8 cellular contexts compared by ENCODE assay signal in the genomic region with DNA sequence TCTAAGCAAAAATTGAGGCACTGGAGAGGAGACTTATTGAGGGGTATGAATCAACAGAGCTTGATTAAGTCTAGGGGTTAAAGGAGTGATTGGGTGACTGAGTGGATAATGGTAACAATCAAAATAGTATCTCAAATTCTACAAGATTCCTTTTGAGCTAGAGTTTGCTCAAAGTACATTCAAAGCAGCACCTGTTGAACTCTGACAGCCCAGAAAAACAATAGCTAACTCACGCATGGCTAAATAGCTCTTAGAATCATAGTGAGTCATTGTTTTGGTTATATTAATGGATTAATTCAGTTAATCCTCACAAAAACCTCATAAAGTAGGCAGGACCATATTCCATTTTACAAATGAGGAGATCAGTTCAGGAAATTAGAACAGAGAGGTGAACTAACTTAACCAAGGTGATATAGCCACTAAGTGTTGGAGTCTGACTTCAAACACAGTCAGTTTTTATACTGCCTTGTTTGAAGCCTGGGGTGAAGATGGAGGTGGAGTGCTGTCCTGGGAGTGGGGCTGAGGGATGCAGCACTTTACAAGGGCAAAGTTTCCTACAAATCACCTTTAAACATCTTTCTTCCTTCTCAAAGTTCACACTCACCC. TPM values are rescaled to one million over a fixed set of nuclear protein-coding genes. Genes with fewer than 3 reads are reported as not detected.
DNase-seq lines count a peak whose midpoint lies in the region; ATAC-seq and TF ChIP-seq lines count a peak whose summit lies in the region.

No MANE protein-coding gene starts in this region.

- peaks cover 14% of the 10 kb centered on the region for H3K4me1 Mint-ChIP-seq in activated CD4-positive, alpha-beta T cell treated with anti-CD3 and anti-CD28 coated beads for 36 hours
- H3K4me1 Mint-ChIP-seq in T-helper 17 cell (peaks cover 12% of the 10 kb centered on the region), nephron (no peaks in the 10 kb centered on the region)

- H3K27ac Mint-ChIP-seq in activated CD4-positive, alpha-beta T cell treated with anti-CD3 and anti-CD28 coated beads for 36 hours = peak overlapping the region; percentile 89
- H3K27ac Mint-ChIP-seq in T-helper 17 cell (peak overlapping the region; percentile 87), nephron (peak overlapping the region; percentile 17 to 46 (median 22))

- no peaks in the 10 kb centered on the region for H3K9me3 Mint-ChIP-seq in activated CD4-positive, alpha-beta T cell treated with anti-CD3 and anti-CD28 coated beads for 36 hours (ENCODE audit: low read depth)
- H3K9me3 Mint-ChIP-seq in nephron = no peaks in the 10 kb centered on the region

- TF ChIP-seq POLR2A in lower leg skin (IDR thresholded peaks at IDR 0.05) = no peak

- H3K4me3 ChIP-seq in lower leg skin (ENCODE audit: low read depth, poor library complexity, severe bottlenecking) = no peak overlapping the region

- ATAC-seq in activated CD4-positive, alpha-beta T cell treated with anti-CD3 and anti-CD28 coated beads for 36 hours = peak; percentile 56
- ATAC-seq in HG02943 (IDR thresholded peaks at IDR 0.05; ENCODE audit: low read depth, unreplicated experiment) (peak; percentile 40), T-helper 17 cell (peak; percentile 61)

- TF ChIP-seq CTCF in nephron (IDR thresholded peaks at IDR 0.05; ENCODE audit: unreplicated experiment in 3 of 3) = no peak
- TF ChIP-seq CTCF in lower leg skin (IDR thresholded peaks at IDR 0.05) = no peak

- no peak for DNase-seq in activated CD4-positive, alpha-beta T cell treated with anti-CD3 and anti-CD28 coated beads for 36 hours
- DNase-seq in activated CD4-positive, alpha-beta T cell treated with anti-CD3 and anti-CD28 coated beads, Interleukin-2, amount 50 U/mL, for 1 hour = no peak
- DNase-seq in T-helper 17 cell (no peak), NCI-H526 treated with DMSO at 0.1 percent for 48 hours (lab: John Stamatoyannopoulos, UW) (no peak), NK-92 (lab: John Stamatoyannopoulos, UW; ENCODE audit: unreplicated experiment) (no peak), lower leg skin (ENCODE audit: low spot score in 2 of 2) (no peak)

- intact Hi-C loops in activated CD4-positive, alpha-beta T cell treated with anti-CD3 and anti-CD28 coated beads for 36 hours (cut with DNase I, micrococcal nuclease) = loop anchor here in 1 of 2 experiments (2.0 kb wide), 1 partner anchor 35 kb away; the partner anchor contains the start of gene PPM1K
- intact Hi-C loops in lower leg skin (cut with DNase I; ENCODE audit: low total_unique reads) = no loop called here

- CTCF ChIA-PET in activated CD4-positive, alpha-beta T cell treated with anti-CD3 and anti-CD28 coated beads for 36 hours (lab: Charles Lee) = interaction anchor here (0.6 to 1.1 kb wide), 5 partner anchors 14 to 195 kb away, joined by 3 to 6 read pairs (median 3); no protein-coding TSS in a partner anchor

- H3K9me3 ChIP-seq in T-helper 17 cell (ENCODE audit: control insufficient read depth, low read length, poor library complexity, severe bottlenecking) = no peaks in the 10 kb centered on the region

- 59 to 84% methylated on average over 1 of the region's 1 CpG for WGBS in lower leg skin, 2 donors

- no peaks in the 10 kb centered on the region for H3K36me3 Mint-ChIP-seq in activated CD4-positive, alpha-beta T cell treated with anti-CD3 and anti-CD28 coated beads for 36 hours (ENCODE audit: low read depth)
- H3K36me3 Mint-ChIP-seq in T-helper 17 cell (ENCODE audit: low read depth) (no peaks in the 10 kb centered on the region), nephron (ENCODE audit: low read depth) (no peaks in the 10 kb centered on the region)

- H3K27me3 Mint-ChIP-seq in activated CD4-positive, alpha-beta T cell treated with anti-CD3 and anti-CD28 coated beads for 36 hours = no peaks in the 10 kb centered on the region
- H3K27me3 Mint-ChIP-seq in T-helper 17 cell (no peaks in the 10 kb centered on the region), nephron (ENCODE audit: low read depth) (no peaks in the 10 kb centered on the region)

- POLR2A ChIA-PET in activated CD4-positive, alpha-beta T cell treated with anti-CD3 and anti-CD28 coated beads for 36 hours (lab: Charles Lee) = no interaction called here

- peak overlapping the region; percentile 48 for H3K4me3 Mint-ChIP-seq in activated CD4-positive, alpha-beta T cell treated with anti-CD3 and anti-CD28 coated beads for 36 hours
- H3K4me3 Mint-ChIP-seq in T-helper 17 cell (peak overlapping the region; percentile 88), nephron (no peak overlapping the region)

RNA-seq across cellular contexts. Expression of gene PPM1K, which starts 35.9 kb away (rescaled TPM):
- total RNA-seq in activated CD4-positive, alpha-beta T cell treated with anti-CD3 and anti-CD28 coated beads for 36 hours = 10 to 100 TPM; 44.2 to 53.4 TPM
- total RNA-seq in T-helper 17 cell (10 to 100 TPM; 77.3 to 91.1 TPM), lower leg skin (10 to 100 TPM in 1 of 4 donors, 1 to 10 TPM in 3; 7.4 to 13.6 (median 8.2) TPM)

RNA-seq across cellular contexts. Expression of gene HERC6, which starts 58.4 kb away (rescaled TPM):
- total RNA-seq in activated CD4-positive, alpha-beta T cell treated with anti-CD3 and anti-CD28 coated beads for 36 hours = 1 to 10 TPM; 7.3 to 9.3 TPM
- total RNA-seq in T-helper 17 cell (10 to 100 TPM; 15.5 to 28.3 TPM), lower leg skin (1 to 10 TPM in 3 of 4 donors, under 1 TPM in 1; 0.46 to 8.8 (median 4.3) TPM)

Comparison
In these comparisons a context has a peak if more than half of its experiments do, and no peak if none do; other contexts are left out.
1. H3K27ac Mint-ChIP-seq: peak in every context shown above with its lines; median percentile 89 in activated CD4-positive, alpha-beta T cell treated with anti-CD3 and anti-CD28 coated beads for 36 hours; 87 in T-helper 17 cell; 22 in nephron.
2. H3K4me3 Mint-ChIP-seq: peak in activated CD4-positive, alpha-beta T cell treated with anti-CD3 and anti-CD28 coated beads for 36 hours (single experiment) and T-helper 17 cell (single experiment); none in nephron (0 of 3).
3. Peak in every context shown above with its lines, with median percentiles within 50 percentile points of each other: ATAC-seq.